ENCODE assay signal across 18 cellular contexts in the genomic region with DNA sequence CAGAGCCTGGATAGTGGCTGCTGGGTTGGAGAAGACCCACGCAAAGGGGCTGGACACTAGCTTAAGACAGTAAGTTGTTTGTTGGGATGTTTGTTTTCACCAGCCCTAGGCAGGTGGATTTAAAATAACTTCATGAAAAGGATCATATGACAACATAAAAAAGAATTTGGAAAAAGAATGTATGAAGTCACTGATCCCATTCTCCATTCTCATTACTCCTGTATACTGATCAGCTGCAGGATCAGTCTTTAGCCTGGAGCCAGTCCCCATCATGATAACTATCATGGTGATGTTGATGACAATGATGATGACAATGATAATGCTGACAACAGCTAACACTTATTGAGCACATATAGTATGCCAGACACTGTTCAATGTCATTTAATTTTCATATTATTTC.
DNase-seq lines count a peak whose midpoint lies in the region; ATAC-seq, FAIRE-seq and TF ChIP-seq lines count a peak whose summit lies in the region.
"Had no signal": no experiment of that assay in that cellular context is flagged by ENCODE, and none has a peak within 500 bp of the region (broad histone marks: within the 10 kb centered on the region; RNA-seq: fewer than 3 reads in every experiment).

No MANE protein-coding gene starts in this region.

- H3K27me3 ChIP-seq in HCT116 (ENCODE audit: insufficient read depth, low read length) (no peaks in the 10 kb centered on the region), RWPE2 (ENCODE audit: insufficient read depth, poor library complexity, severe bottlenecking) (no peaks in the 10 kb centered on the region), trophoblast cell (ENCODE audit: insufficient read depth, low read length) (no peaks in the 10 kb centered on the region), HepG2 (ENCODE audit: control insufficient read depth in 1 of 2, insufficient read depth in 2 of 2, low read length in 2 of 2) (no peaks in the 10 kb centered on the region)

- intact Hi-C loops in HCT116 (cut with micrococcal nuclease) (no loop called here), HepG2 (cut with micrococcal nuclease; ENCODE audit: unreplicated experiment) (no loop called here)

- peaks cover 10% of the 10 kb centered on the region for H3K79me1 ChIP-seq in trophoblast cell (ENCODE audit: low read length)

- no peak for FAIRE-seq in A549 (lab: Jason Lieb, UNC)
- FAIRE-seq in HepG2 (lab: Jason Lieb, UNC): no peak
- FAIRE-seq: G401.6, GM19239, H54 had no signal

- H3K9me2 ChIP-seq in HCT116 (ENCODE audit: insufficient read depth): no peaks in the 10 kb centered on the region

- H3K4me3 ChIP-seq in A549: no peak overlapping the region
- H3K4me3 ChIP-seq in HCT116 (replicated peaks in 1 of 2; ENCODE audit: low read depth in 1 of 2, low read length in 2 of 2): no peak overlapping the region
- no peak overlapping the region for H3K4me3 ChIP-seq in RWPE2 (ENCODE audit: severe bottlenecking)
- no peak overlapping the region for H3K4me3 ChIP-seq in trophoblast cell (ENCODE audit: low read depth, low read length)
- no peak overlapping the region for H3K4me3 ChIP-seq in HepG2 (replicated peaks in 1 of 3; ENCODE audit: insufficient read depth in 1 of 3, low read depth in 2 of 3, low read length in 3 of 3)
- H3K4me3 ChIP-seq: HAP-1 had no signal

- H3K4ac ChIP-seq in trophoblast cell (ENCODE audit: low read depth, low read length): no peak overlapping the region

- peak overlapping the region; percentile 14 to 75; a peak in 5 of 6 replicates for H3K27ac ChIP-seq in A549
- H3K27ac ChIP-seq in HCT116 (ENCODE audit: low read depth, low read length): peak overlapping the region; percentile 99
- H3K27ac ChIP-seq in RWPE2 (ENCODE audit: poor library complexity, severe bottlenecking): peak overlapping the region; percentile 98
- H3K27ac ChIP-seq in trophoblast cell (ENCODE audit: low read depth, low read length): no peak overlapping the region
- H3K27ac ChIP-seq in HepG2 (ENCODE audit: extremely low read length, insufficient read depth, low read length): no peak overlapping the region

- H3K79me2 ChIP-seq in HCT116 (ENCODE audit: insufficient read depth, low read length) (peaks cover 100% of the 10 kb centered on the region), trophoblast cell (ENCODE audit: control insufficient read depth, insufficient read depth, low read length, poor library complexity) (no peaks in the 10 kb centered on the region), HepG2 (ENCODE audit: insufficient read depth, low read length) (no peaks in the 10 kb centered on the region)

- DNase-seq in A549 (ENCODE audit: low read depth in 1 of 2, low spot score in 1 of 2) (no peak), HCT116 (ENCODE audit: low read depth, low spot score) (no peak), RWPE2 (ENCODE audit: low spot score) (no peak), trophoblast cell (peak; percentile 54 to 78), HepG2 (ENCODE audit: low spot score) (no peak)
- DNase-seq: 8988T; C1 segment of cervical spinal cord; CD4-positive, alpha-beta memory T cell; COR-L47; DMS153; DND-41; GOT3 had no signal

- H3K36me3 ChIP-seq in HCT116 (ENCODE audit: control insufficient read depth in 1 of 2, insufficient read depth in 2 of 2, low read length in 2 of 2) (peaks cover 11 to 24% of the 10 kb centered on the region in 2 experiments; a peak in 2 of 4 replicates), RWPE2 (ENCODE audit: low read depth) (peaks cover 49% of the 10 kb centered on the region), trophoblast cell (ENCODE audit: control insufficient read depth in 1 of 2, insufficient read depth in 2 of 2, low read length in 2 of 2) (no peaks in the 10 kb centered on the region), HepG2 (replicated peaks in 1 of 2; ENCODE audit: control insufficient read depth in 1 of 2, insufficient read depth in 2 of 2, low read length in 2 of 2) (no peaks in the 10 kb centered on the region)
- H3K36me3 ChIP-seq: HAP-1 had no signal

- no peak overlapping the region for H2BK12ac ChIP-seq in trophoblast cell (ENCODE audit: low read length)

- TF ChIP-seq CTCF in A549 (IDR thresholded peaks at IDR 0.05) (no peak), HCT116 (IDR thresholded peaks at IDR 0.05 in 2 of 3, conservative IDR thresholded peaks at IDR 0.05 in 1 of 3; ENCODE audit: borderline replicate concordance in 1 of 3, insufficient read depth in 1 of 3, low read depth in 2 of 3, low read length in 2 of 3) (no peak), RWPE2 (IDR thresholded peaks at IDR 0.05; ENCODE audit: poor library complexity, severe bottlenecking) (no peak), HepG2 (CRISPR knock-in tag; IDR thresholded peaks at IDR 0.05) (no peak)

- H3K18ac ChIP-seq in trophoblast cell (ENCODE audit: low read length): no peak overlapping the region

- H2AFZ ChIP-seq in HCT116 (ENCODE audit: low read depth, low read length, poor library complexity, severe bottlenecking) (no peak overlapping the region), trophoblast cell (ENCODE audit: insufficient read depth, low read length, poor library complexity) (no peak overlapping the region), HepG2 (ENCODE audit: low read length) (no peak overlapping the region)

- in situ Hi-C loops in HepG2 (cut with HindIII; ENCODE audit: extremely low pct_ligation_motif_present, low pct_unique_long_range_greater_than_20kb): no loop called here

- peaks cover 95% of the 10 kb centered on the region for H3K4me1 ChIP-seq in A549
- H3K4me1 ChIP-seq in HCT116 (ENCODE audit: control insufficient read depth in 1 of 2, insufficient read depth in 2 of 2, low read length in 2 of 2): peaks cover 93 to 100% of the 10 kb centered on the region in 2 experiments
- peaks cover 78% of the 10 kb centered on the region for H3K4me1 ChIP-seq in RWPE2 (ENCODE audit: insufficient read depth, poor library complexity, severe bottlenecking)
- H3K4me1 ChIP-seq in trophoblast cell (ENCODE audit: control insufficient read depth in 1 of 2, insufficient read depth in 2 of 2, low read length in 2 of 2): peaks cover 6% of the 10 kb centered on the region in 2 experiments
- H3K4me1 ChIP-seq in HepG2 (ENCODE audit: insufficient read depth, low read length): no peaks in the 10 kb centered on the region
- H3K4me1 ChIP-seq: HAP-1 had no signal

- H4K12ac ChIP-seq in trophoblast cell (ENCODE audit: low read depth, low read length): no peak overlapping the region

- H3K4me2 ChIP-seq in A549 (peak overlapping the region; percentile 96; the same call in 1 of the 3 replicates), HCT116 (ENCODE audit: low read length) (peak overlapping the region; percentile 52), trophoblast cell (ENCODE audit: low read length) (no peak overlapping the region), HepG2 (ENCODE audit: low read depth, low read length) (no peak overlapping the region)

- TF ChIP-seq POLR2A in A549 (IDR thresholded peaks at IDR 0.05; ENCODE audit: low read length) (no peak), HCT116 (IDR thresholded peaks at IDR 0.05; ENCODE audit: borderline replicate concordance, extremely low read depth, insufficient read depth, insufficient read length) (no peak), HepG2 (IDR thresholded peaks at IDR 0.05; ENCODE audit: insufficient read depth in 1 of 2, low read depth in 2 of 2, low read length in 2 of 2) (no peak)

- BruUV-seq in HCT116 (replicated peaks; lab: Mats Ljungman, UMichigan): no TSS peak
- no TSS peak for BruUV-seq in HepG2 (replicated peaks; lab: Mats Ljungman, UMichigan)

- ATAC-seq in A549 (no peak), HCT116 (no peak), RWPE2 (ENCODE audit: low read depth) (no peak), HepG2 (no peak), GM21390 (IDR thresholded peaks at IDR 0.05; ENCODE audit: unreplicated experiment) (no peak), HG03159 (IDR thresholded peaks at IDR 0.05; ENCODE audit: unreplicated experiment) (no peak)

- H3K9me3 ChIP-seq in A549 (no peaks in the 10 kb centered on the region), HCT116 (ENCODE audit: control insufficient read depth in 1 of 2, insufficient read depth in 1 of 2, low read depth in 1 of 2, low read length in 2 of 2) (no peaks in the 10 kb centered on the region), RWPE2 (ENCODE audit: severe bottlenecking) (no peaks in the 10 kb centered on the region), trophoblast cell (ENCODE audit: insufficient read depth, low read depth, low read length) (no peaks in the 10 kb centered on the region), HepG2 (ENCODE audit: low read length) (no peaks in the 10 kb centered on the region)
- H3K9me3 ChIP-seq: HAP-1 had no signal

- H3K23ac ChIP-seq in trophoblast cell (ENCODE audit: low read length): no peak overlapping the region

- H3K9ac ChIP-seq in HCT116 (ENCODE audit: low read length) (no peak overlapping the region), trophoblast cell (ENCODE audit: low read length) (no peak overlapping the region), HepG2 (ENCODE audit: insufficient read depth, low read depth, low read length) (no peak overlapping the region)

- H4K20me1 ChIP-seq in HCT116 (ENCODE audit: insufficient read depth): no peaks in the 10 kb centered on the region
- no peaks in the 10 kb centered on the region for H4K20me1 ChIP-seq in HepG2 (ENCODE audit: insufficient read depth, low read length)

- RAD21 ChIA-PET in HCT116 (lab: Charles Lee; ENCODE audit: low non-redundant PET in 1 of 2, low total read pairs in 2 of 2, uncharacterized antibody in 2 of 2, unreplicated experiment in 2 of 2): no interaction called here

- TF ChIP-seq RAD21 in A549 (conservative IDR thresholded peaks at IDR 0.05 in 1 of 2, IDR thresholded peaks at IDR 0.05 in 1 of 2) (no peak), HCT116 (IDR thresholded peaks at IDR 0.05; ENCODE audit: low read depth) (no peak), HepG2 (CRISPR knock-in tag; IDR thresholded peaks at IDR 0.05) (no peak)

- H4K91ac ChIP-seq in trophoblast cell (ENCODE audit: low read depth, low read length): no peak overlapping the region

- POLR2A ChIA-PET in A549 (lab: Yijun Ruan, JAX) (interaction anchor here (1.7 kb wide), 1 partner anchor 15 kb away, joined by 7 read pairs; no protein-coding TSS in a partner anchor), HCT116 (lab: Charles Lee) (interaction anchor here (4.5 kb wide), 1 partner anchor 109 kb away, joined by 32 read pairs; no protein-coding TSS in a partner anchor), HepG2 (lab: Yijun Ruan, JAX) (no interaction called here)

- no peak overlapping the region for H2AK5ac ChIP-seq in trophoblast cell (ENCODE audit: low read length)

- WGBS in A549 (ENCODE audit: missing lambda C conversion rate): 100% methylated on average over 1 of the region's 1 CpG
- no CpG with 5 or more reads among the region's 1 CpG for WGBS in trophoblast cell (ENCODE audit: extremely low coverage, insufficient coverage, insufficient read length)
- WGBS in HepG2 (ENCODE audit: low lambda C conversion rate): 0% methylated on average over 1 of the region's 1 CpG

- no peak overlapping the region for H2BK120ac ChIP-seq in trophoblast cell (ENCODE audit: insufficient read depth, low read length, poor library complexity)

- CTCF ChIA-PET in A549 (lab: Yijun Ruan, JAX): interaction anchor here (3.1 to 4.3 kb wide), 2 partner anchors 10 to 15 kb away, joined by 14 to 22 read pairs; no protein-coding TSS in a partner anchor
- CTCF ChIA-PET in HCT116 (lab: Charles Lee): interaction anchor here (1.8 kb wide), 1 partner anchor 214 kb away, joined by 5 read pairs; no protein-coding TSS in a partner anchor
- CTCF ChIA-PET in HepG2 (lab: Yijun Ruan, JAX; ENCODE audit: low intra/inter-chr PET ratio, low total read pairs): no interaction called here

- H4K8ac ChIP-seq in trophoblast cell (ENCODE audit: low read depth, low read length): no peak overlapping the region

- TF ChIP-seq EP300 in A549 (IDR thresholded peaks at IDR 0.05) (no peak), HepG2 (IDR thresholded peaks at IDR 0.05; ENCODE audit: low read depth in 2 of 2, low read length in 2 of 2) (no peak), HepG2 (CRISPR knock-in tag; IDR thresholded peaks at IDR 0.05; ENCODE audit: borderline replicate concordance) (no peak)

- no peak overlapping the region for H2BK5ac ChIP-seq in trophoblast cell (ENCODE audit: low read depth, low read length, poor library complexity)

- no peak overlapping the region for H3K14ac ChIP-seq in trophoblast cell (ENCODE audit: low read length)

Comparison
In these comparisons a context has a peak if more than half of its experiments do, and no peak if none do; other contexts are left out.
1. DNase-seq: peak in trophoblast cell (2 of 2); none in A549 (0 of 2), HCT116 (single experiment), RWPE2 (single experiment) and HepG2 (single experiment).
2. H3K27ac ChIP-seq: peak in A549 (2 of 2), HCT116 (single experiment) and RWPE2 (single experiment); none in trophoblast cell (single experiment) and HepG2 (single experiment).
3. H3K4me2 ChIP-seq: peak in A549 (single experiment) and HCT116 (single experiment); none in trophoblast cell (single experiment) and HepG2 (single experiment).